1 cellular context compared by ENCODE assay signal in genomic region chr11:116224154-116224888, GRCh38.
TF ChIP-seq lines count a peak whose summit lies in the region.

No MANE protein-coding gene starts in this region.

TF ChIP-seq in HEK293, 187 proteins besides CTCF, POLR2A, EP300 and RAD21 (continued from another document):
- TF ChIP-seq KLF10 (tag by site-specific recombination; IDR thresholded peaks at IDR 0.05) (no peak), ZNF292 (tag by site-specific recombination; IDR thresholded peaks at IDR 0.05; ENCODE audit: borderline replicate concordance, low read depth) (no peak)
